1 cellular context compared by ENCODE assay signal in the genomic region with DNA sequence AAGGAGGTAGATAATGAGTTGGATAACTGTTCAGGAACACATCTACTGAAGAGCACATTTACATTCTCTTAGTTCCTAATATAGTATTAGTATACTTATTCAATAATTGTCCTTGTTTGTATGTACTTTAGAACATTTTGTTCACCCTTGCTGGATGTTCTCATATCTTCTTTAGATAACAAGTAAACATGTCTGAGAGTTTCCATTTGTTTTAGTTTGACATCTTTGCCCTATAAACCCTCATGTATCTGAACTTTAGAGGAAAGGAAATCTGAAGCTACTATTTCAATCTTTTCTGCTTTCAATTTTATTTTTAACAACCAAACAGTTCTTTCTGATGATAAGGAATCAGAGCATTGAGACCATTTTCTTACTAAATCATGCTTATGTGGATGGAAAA.
TF ChIP-seq lines count a peak whose summit lies in the region.

No MANE protein-coding gene starts in this region.

TF ChIP-seq in A549, 52 proteins besides CTCF, POLR2A, EP300 and RAD21:
- TF ChIP-seq SMC3 (IDR thresholded peaks at IDR 0.05) (no peak), CBX8 (IDR thresholded peaks at IDR 0.05) (no peak), JUNB (IDR thresholded peaks at IDR 0.05) (no peak), NPAS2 (CRISPR knock-in tag; IDR thresholded peaks at IDR 0.05; ENCODE audit: borderline replicate concordance) (no peak), HOXB5 (CRISPR knock-in tag; IDR thresholded peaks at IDR 0.05) (no peak), NR3C1 (IDR thresholded peaks at IDR 0.05) (no peak), RARB (CRISPR knock-in tag; IDR thresholded peaks at IDR 0.05) (no peak), CBX2 (IDR thresholded peaks at IDR 0.05; ENCODE audit: borderline replicate concordance, low read depth) (no peak)
- TF ChIP-seq, protein P1, sequence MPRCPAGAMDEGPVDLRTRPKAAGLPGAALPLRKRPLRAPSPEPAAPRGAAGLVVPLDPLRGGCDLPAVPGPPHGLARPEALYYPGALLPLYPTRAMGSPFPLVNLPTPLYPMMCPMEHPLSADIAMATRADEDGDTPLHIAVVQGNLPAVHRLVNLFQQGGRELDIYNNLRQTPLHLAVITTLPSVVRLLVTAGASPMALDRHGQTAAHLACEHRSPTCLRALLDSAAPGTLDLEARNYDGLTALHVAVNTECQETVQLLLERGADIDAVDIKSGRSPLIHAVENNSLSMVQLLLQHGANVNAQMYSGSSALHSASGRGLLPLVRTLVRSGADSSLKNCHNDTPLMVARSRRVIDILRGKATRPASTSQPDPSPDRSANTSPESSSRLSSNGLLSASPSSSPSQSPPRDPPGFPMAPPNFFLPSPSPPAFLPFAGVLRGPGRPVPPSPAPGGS (IDR thresholded peaks at IDR 0.05), result no peak
- TF ChIP-seq, protein P2, sequence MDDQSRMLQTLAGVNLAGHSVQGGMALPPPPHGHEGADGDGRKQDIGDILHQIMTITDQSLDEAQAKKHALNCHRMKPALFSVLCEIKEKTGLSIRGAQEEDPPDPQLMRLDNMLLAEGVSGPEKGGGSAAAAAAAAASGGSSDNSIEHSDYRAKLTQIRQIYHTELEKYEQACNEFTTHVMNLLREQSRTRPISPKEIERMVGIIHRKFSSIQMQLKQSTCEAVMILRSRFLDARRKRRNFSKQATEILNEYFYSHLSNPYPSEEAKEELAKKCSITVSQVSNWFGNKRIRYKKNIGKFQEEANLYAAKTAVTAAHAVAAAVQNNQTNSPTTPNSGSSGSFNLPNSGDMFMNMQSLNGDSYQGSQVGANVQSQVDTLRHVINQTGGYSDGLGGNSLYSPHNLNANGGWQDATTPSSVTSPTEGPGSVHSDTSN (IDR thresholded peaks at IDR 0.05), result no peak
- TF ChIP-seq, protein P3, sequence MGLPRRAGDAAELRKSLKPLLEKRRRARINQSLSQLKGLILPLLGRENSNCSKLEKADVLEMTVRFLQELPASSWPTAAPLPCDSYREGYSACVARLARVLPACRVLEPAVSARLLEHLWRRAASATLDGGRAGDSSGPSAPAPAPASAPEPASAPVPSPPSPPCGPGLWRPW (IDR thresholded peaks at IDR 0.05), result no peak
TF ChIP-seq in A549: peak in this region for 0.
